1 cellular context compared by ENCODE assay signal in the genomic region with DNA sequence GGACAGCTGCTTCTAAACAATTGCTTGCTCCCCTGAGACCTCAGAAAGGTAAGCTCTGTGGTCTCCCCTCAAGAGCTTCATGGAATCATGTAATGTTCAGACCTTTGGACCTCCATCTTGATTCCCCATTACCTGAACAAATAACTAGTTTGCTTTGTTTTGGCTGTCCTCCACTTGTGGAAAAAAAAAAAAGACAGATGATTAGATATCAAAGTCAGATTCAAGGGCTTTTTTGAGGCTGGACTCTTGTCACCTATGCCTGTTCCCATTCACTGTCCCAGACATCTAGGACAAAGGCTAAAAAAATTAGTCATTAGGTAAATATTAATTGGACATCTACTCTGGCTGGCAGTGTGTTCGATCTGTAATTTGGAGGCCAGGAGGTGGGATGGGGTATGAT.
TF ChIP-seq lines count a peak whose summit lies in the region.

No MANE protein-coding gene starts in this region.

TF ChIP-seq in liver, 16 proteins besides CTCF, POLR2A, EP300 and RAD21 (continued from another document):
- TF ChIP-seq, protein P1, sequence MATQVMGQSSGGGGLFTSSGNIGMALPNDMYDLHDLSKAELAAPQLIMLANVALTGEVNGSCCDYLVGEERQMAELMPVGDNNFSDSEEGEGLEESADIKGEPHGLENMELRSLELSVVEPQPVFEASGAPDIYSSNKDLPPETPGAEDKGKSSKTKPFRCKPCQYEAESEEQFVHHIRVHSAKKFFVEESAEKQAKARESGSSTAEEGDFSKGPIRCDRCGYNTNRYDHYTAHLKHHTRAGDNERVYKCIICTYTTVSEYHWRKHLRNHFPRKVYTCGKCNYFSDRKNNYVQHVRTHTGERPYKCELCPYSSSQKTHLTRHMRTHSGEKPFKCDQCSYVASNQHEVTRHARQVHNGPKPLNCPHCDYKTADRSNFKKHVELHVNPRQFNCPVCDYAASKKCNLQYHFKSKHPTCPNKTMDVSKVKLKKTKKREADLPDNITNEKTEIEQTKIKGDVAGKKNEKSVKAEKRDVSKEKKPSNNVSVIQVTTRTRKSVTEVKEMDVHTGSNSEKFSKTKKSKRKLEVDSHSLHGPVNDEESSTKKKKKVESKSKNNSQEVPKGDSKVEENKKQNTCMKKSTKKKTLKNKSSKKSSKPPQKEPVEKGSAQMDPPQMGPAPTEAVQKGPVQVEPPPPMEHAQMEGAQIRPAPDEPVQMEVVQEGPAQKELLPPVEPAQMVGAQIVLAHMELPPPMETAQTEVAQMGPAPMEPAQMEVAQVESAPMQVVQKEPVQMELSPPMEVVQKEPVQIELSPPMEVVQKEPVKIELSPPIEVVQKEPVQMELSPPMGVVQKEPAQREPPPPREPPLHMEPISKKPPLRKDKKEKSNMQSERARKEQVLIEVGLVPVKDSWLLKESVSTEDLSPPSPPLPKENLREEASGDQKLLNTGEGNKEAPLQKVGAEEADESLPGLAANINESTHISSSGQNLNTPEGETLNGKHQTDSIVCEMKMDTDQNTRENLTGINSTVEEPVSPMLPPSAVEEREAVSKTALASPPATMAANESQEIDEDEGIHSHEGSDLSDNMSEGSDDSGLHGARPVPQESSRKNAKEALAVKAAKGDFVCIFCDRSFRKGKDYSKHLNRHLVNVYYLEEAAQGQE (IDR thresholded peaks at IDR 0.05) = no peak
- TF ChIP-seq EGR1 (IDR thresholded peaks at IDR 0.05; ENCODE audit: low read depth in 2 of 2) (peak in 1 of 2 donors; percentile 17), JUND (IDR thresholded peaks at IDR 0.05) (peak; percentile 37 to 65), GABPA (IDR thresholded peaks at IDR 0.05 in 1 of 2, conservative IDR thresholded peaks at IDR 0.05 in 1 of 2) (no peak), YY1 (IDR thresholded peaks at IDR 0.05) (peak; percentile 69), SP1 (IDR thresholded peaks at IDR 0.05) (peak; percentile 66), HNF4A (conservative IDR thresholded peaks at IDR 0.05) (peak; percentile 76 to 81), FOXA1 (IDR thresholded peaks at IDR 0.05) (no peak), RXRA (IDR thresholded peaks at IDR 0.05) (peak; percentile 59 to 61)
- TF ChIP-seq, protein P2, sequence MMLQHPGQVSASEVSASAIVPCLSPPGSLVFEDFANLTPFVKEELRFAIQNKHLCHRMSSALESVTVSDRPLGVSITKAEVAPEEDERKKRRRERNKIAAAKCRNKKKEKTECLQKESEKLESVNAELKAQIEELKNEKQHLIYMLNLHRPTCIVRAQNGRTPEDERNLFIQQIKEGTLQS (IDR thresholded peaks at IDR 0.05) = no peak
TF ChIP-seq in liver: peak in this region for 6.
